ENCODE assay signal across 20 cellular contexts in the genomic region with DNA sequence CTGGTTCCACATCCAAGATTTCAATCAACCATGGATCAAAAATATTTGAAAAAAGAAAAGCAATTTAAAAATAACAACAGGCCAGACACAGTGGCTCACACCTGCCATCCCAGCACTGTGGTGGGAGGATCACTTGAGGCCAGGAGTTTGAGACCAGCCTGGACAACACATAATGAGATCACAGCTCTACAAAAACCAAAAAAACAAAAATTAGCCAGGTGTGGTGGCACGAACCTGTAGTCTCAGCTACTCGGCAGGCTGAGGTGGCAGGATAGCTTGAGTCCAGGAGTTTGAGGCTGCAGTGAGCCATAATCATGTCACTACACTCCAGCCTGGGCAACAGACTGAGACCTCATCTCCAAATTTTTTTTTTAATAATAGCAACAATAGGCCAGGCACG. TPM values are rescaled to one million over a fixed set of nuclear protein-coding genes. Genes with fewer than 3 reads are reported as not detected.
DNase-seq lines count a peak whose midpoint lies in the region; ATAC-seq, FAIRE-seq and TF ChIP-seq lines count a peak whose summit lies in the region.
"Had no signal": no experiment of that assay in that cellular context is flagged by ENCODE, and none has a peak within 500 bp of the region (broad histone marks: within the 10 kb centered on the region; RNA-seq: fewer than 3 reads in every experiment).

No MANE protein-coding gene starts in this region.

- H3K4me3 ChIP-seq in Peyer's patch = no peak overlapping the region
- H3K4me3 ChIP-seq: A549; BLaER1 treated with 17β-estradiol and CSF1 and Interleukin-3, amounts not matched to agents 10 nM and 100 nM; MG63 had no signal

- POLR2A ChIA-PET in activated naive CD8-positive, alpha-beta T cell treated with anti-CD3 and anti-CD28 coated beads, Interleukin-2, amount 10 ng/mL, durations not matched to agents 7 days and 5 days (lab: Charles Lee) = interaction anchor here (1.3 kb wide), 1 partner anchor 58 kb away, joined by 4 read pairs; the partner anchor contains the start of gene GPR55

- no peak for ATAC-seq in activated T-cell treated with anti-CD3 and anti-CD28 coated beads, Interleukin-2, amount 50 U/mL, for 72 hours (replicated peaks in 1 of 2)
- no peak for ATAC-seq in activated naive CD8-positive, alpha-beta T cell treated with anti-CD3 and anti-CD28 coated beads, Interleukin-2, amount 10 ng/mL, durations not matched to agents 7 days and 5 days (ENCODE audit: low read depth)
- no peak for ATAC-seq in stimulated activated memory B cell treated with anti-CD40 and anti-IgM and Interleukin-4, amounts not matched to agents 10 μg/mL and 1 μg/mL and 100 μg/mL, for 72 hours
- ATAC-seq in HG03342 (IDR thresholded peaks at IDR 0.05; ENCODE audit: unreplicated experiment) = no peak
- ATAC-seq: A549, PC-3 had no signal

- peaks cover under 1% of the 10 kb centered on the region for H3K27me3 Mint-ChIP-seq in activated T-cell treated with anti-CD3 and anti-CD28 coated beads, Interleukin-2, amount 50 U/mL, for 72 hours (ENCODE audit: low read depth)
- H3K27me3 Mint-ChIP-seq in activated naive CD8-positive, alpha-beta T cell treated with anti-CD3 and anti-CD28 coated beads, Interleukin-2, amount 10 ng/mL, durations not matched to agents 7 days and 5 days = no peaks in the 10 kb centered on the region
- H3K27me3 Mint-ChIP-seq in stimulated activated memory B cell treated with anti-CD40 and anti-IgM and Interleukin-4, amounts not matched to agents 10 μg/mL and 1 μg/mL and 100 μg/mL, for 72 hours = peaks cover 3% of the 10 kb centered on the region
- peaks cover 6 to 13% (median 7%) of the 10 kb centered on the region in 3 donors for H3K27me3 Mint-ChIP-seq in immature natural killer cell (ENCODE audit: low read depth in 3 of 3)

- no peak for TF ChIP-seq CTCF in Peyer's patch (IDR thresholded peaks at IDR 0.05)

- peaks cover 85% of the 10 kb centered on the region for H3K4me1 Mint-ChIP-seq in activated T-cell treated with anti-CD3 and anti-CD28 coated beads, Interleukin-2, amount 50 U/mL, for 72 hours (ENCODE audit: low read depth)
- peaks cover 65% of the 10 kb centered on the region for H3K4me1 Mint-ChIP-seq in activated naive CD8-positive, alpha-beta T cell treated with anti-CD3 and anti-CD28 coated beads, Interleukin-2, amount 10 ng/mL, durations not matched to agents 7 days and 5 days
- H3K4me1 Mint-ChIP-seq in stimulated activated memory B cell treated with anti-CD40 and anti-IgM and Interleukin-4, amounts not matched to agents 10 μg/mL and 1 μg/mL and 100 μg/mL, for 72 hours = peaks cover 62% of the 10 kb centered on the region
- H3K4me1 Mint-ChIP-seq in immature natural killer cell = peaks cover 22 to 27% of the 10 kb centered on the region in 2 donors

- H3K9me3 Mint-ChIP-seq in activated T-cell treated with anti-CD3 and anti-CD28 coated beads, Interleukin-2, amount 50 U/mL, for 72 hours = no peaks in the 10 kb centered on the region
- no peaks in the 10 kb centered on the region for H3K9me3 Mint-ChIP-seq in activated naive CD8-positive, alpha-beta T cell treated with anti-CD3 and anti-CD28 coated beads, Interleukin-2, amount 10 ng/mL, durations not matched to agents 7 days and 5 days
- H3K9me3 Mint-ChIP-seq in stimulated activated memory B cell treated with anti-CD40 and anti-IgM and Interleukin-4, amounts not matched to agents 10 μg/mL and 1 μg/mL and 100 μg/mL, for 72 hours = no peaks in the 10 kb centered on the region
- H3K9me3 Mint-ChIP-seq in immature natural killer cell = no peaks in the 10 kb centered on the region

- no peak overlapping the region for H3K27ac Mint-ChIP-seq in activated T-cell treated with anti-CD3 and anti-CD28 coated beads, Interleukin-2, amount 50 U/mL, for 72 hours
- peak overlapping the region; percentile 79 for H3K27ac Mint-ChIP-seq in activated naive CD8-positive, alpha-beta T cell treated with anti-CD3 and anti-CD28 coated beads, Interleukin-2, amount 10 ng/mL, durations not matched to agents 7 days and 5 days
- peak overlapping the region; percentile 93 for H3K27ac Mint-ChIP-seq in stimulated activated memory B cell treated with anti-CD40 and anti-IgM and Interleukin-4, amounts not matched to agents 10 μg/mL and 1 μg/mL and 100 μg/mL, for 72 hours
- no peak overlapping the region for H3K27ac Mint-ChIP-seq in immature natural killer cell

- H3K27ac ChIP-seq in Peyer's patch = no peak overlapping the region
- H3K27ac ChIP-seq: A549; BLaER1 treated with 17β-estradiol and CSF1 and Interleukin-3, amounts not matched to agents 10 nM and 100 nM had no signal

- peaks cover 3 to 6% of the 10 kb centered on the region in 2 donors for H3K36me3 Mint-ChIP-seq in activated T-cell treated with anti-CD3 and anti-CD28 coated beads, Interleukin-2, amount 50 U/mL, for 72 hours (ENCODE audit: insufficient read depth in 2 of 2)
- no peaks in the 10 kb centered on the region for H3K36me3 Mint-ChIP-seq in activated naive CD8-positive, alpha-beta T cell treated with anti-CD3 and anti-CD28 coated beads, Interleukin-2, amount 10 ng/mL, durations not matched to agents 7 days and 5 days
- no peaks in the 10 kb centered on the region for H3K36me3 Mint-ChIP-seq in stimulated activated memory B cell treated with anti-CD40 and anti-IgM and Interleukin-4, amounts not matched to agents 10 μg/mL and 1 μg/mL and 100 μg/mL, for 72 hours
- peaks cover 0 to 5% (median 0%) of the 10 kb centered on the region in 3 donors for H3K36me3 Mint-ChIP-seq in immature natural killer cell

- peaks cover 0 to 5% (median 0%) of the 10 kb centered on the region in 4 donors for H3K4me1 ChIP-seq in Peyer's patch

- H3K9me3 ChIP-seq in Peyer's patch = no peaks in the 10 kb centered on the region
- H3K9me3 ChIP-seq: A549; BLaER1 treated with 17β-estradiol and CSF1 and Interleukin-3, amounts not matched to agents 10 nM and 100 nM; MG63 had no signal

- no peaks in the 10 kb centered on the region for H3K36me3 ChIP-seq in Peyer's patch
- H3K36me3 ChIP-seq: BLaER1 treated with 17β-estradiol and CSF1 and Interleukin-3, amounts not matched to agents 10 nM and 100 nM; MG63 had no signal

- peak overlapping the region; percentile 75 to 96 for H3K4me3 Mint-ChIP-seq in activated T-cell treated with anti-CD3 and anti-CD28 coated beads, Interleukin-2, amount 50 U/mL, for 72 hours
- H3K4me3 Mint-ChIP-seq in activated naive CD8-positive, alpha-beta T cell treated with anti-CD3 and anti-CD28 coated beads, Interleukin-2, amount 10 ng/mL, durations not matched to agents 7 days and 5 days = peak overlapping the region; percentile 56
- no peak overlapping the region for H3K4me3 Mint-ChIP-seq in stimulated activated memory B cell treated with anti-CD40 and anti-IgM and Interleukin-4, amounts not matched to agents 10 μg/mL and 1 μg/mL and 100 μg/mL, for 72 hours
- no peak overlapping the region for H3K4me3 Mint-ChIP-seq in immature natural killer cell

- FAIRE-seq in GM19239 (lab: Jason Lieb, UNC) = peak; percentile 53
- FAIRE-seq: A549 had no signal

- no peak for TF ChIP-seq POLR2A in Peyer's patch (IDR thresholded peaks at IDR 0.05)

- H3K27me3 ChIP-seq in Peyer's patch = no peaks in the 10 kb centered on the region
- H3K27me3 ChIP-seq: BLaER1 treated with 17β-estradiol and CSF1 and Interleukin-3, amounts not matched to agents 10 nM and 100 nM; MG63 had no signal

- no peak for DNase-seq in activated T-cell treated with anti-CD3 and anti-CD28 coated beads, Interleukin-2, amount 50 U/mL, for 72 hours
- no peak for DNase-seq in activated T-cell treated with anti-CD3 and anti-CD28 coated beads for 4 hours
- no peak for DNase-seq in GM19239 (ENCODE audit: insufficient read length, low spot score)
- DNase-seq in activated naive CD8-positive, alpha-beta T cell treated with anti-CD3 and anti-CD28 coated beads, Interleukin-2, amount 10 ng/mL, durations not matched to agents 7 days and 5 days = no peak
- DNase-seq in immature natural killer cell = no peak
- no peak for DNase-seq in Peyer's patch
- DNase-seq: GDM1, H7, Karpas-422, MG63, NCI-H1092, NCI-H146, NCI-H510A treated with DMSO at 0.1 percent for 48 hours, NCI-H82, PC-3 had no signal

RNA-seq across cellular contexts. Expression of gene SPATA3, which starts 13.4 kb away (rescaled TPM):
- 1 to 10 TPM; 1.9 to 2.3 TPM for total RNA-seq in activated T-cell treated with anti-CD3 and anti-CD28 coated beads, Interleukin-2, amount 50 U/mL, for 72 hours
- total RNA-seq in activated naive CD8-positive, alpha-beta T cell treated with anti-CD3 and anti-CD28 coated beads, Interleukin-2, amount 10 ng/mL, durations not matched to agents 7 days and 5 days = not detected
- polyA plus RNA-seq in immature natural killer cell = not detected
- not detected for total RNA-seq in Peyer's patch
- total RNA-seq: H7, HT-29, PC-3 had no signal
- polyA plus RNA-seq: A549 had no signal

RNA-seq across cellular contexts. Expression of gene C2orf72, which starts 54.8 kb away (rescaled TPM):
- 1 to 10 TPM in 1 of 2 donors, under 1 TPM in 1; 0.84 to 1.4 TPM for total RNA-seq in activated T-cell treated with anti-CD3 and anti-CD28 coated beads, Interleukin-2, amount 50 U/mL, for 72 hours
- total RNA-seq in activated naive CD8-positive, alpha-beta T cell treated with anti-CD3 and anti-CD28 coated beads, Interleukin-2, amount 10 ng/mL, durations not matched to agents 7 days and 5 days = under 1 TPM; 0.47 to 0.48 TPM
- not detected for polyA plus RNA-seq in immature natural killer cell
- total RNA-seq in Peyer's patch = 10 to 100 TPM in 3 of 4 donors, 1 to 10 TPM in 1; 9.9 to 46.2 (median 31.8) TPM

RNA-seq across cellular contexts. Expression of gene GPR55, which starts 57.5 kb away (rescaled TPM):
- 1 to 10 TPM; 6.8 to 9.8 TPM for total RNA-seq in activated T-cell treated with anti-CD3 and anti-CD28 coated beads, Interleukin-2, amount 50 U/mL, for 72 hours
- total RNA-seq in activated naive CD8-positive, alpha-beta T cell treated with anti-CD3 and anti-CD28 coated beads, Interleukin-2, amount 10 ng/mL, durations not matched to agents 7 days and 5 days = 10 to 100 TPM; 18.8 to 21.5 TPM
- not detected for polyA plus RNA-seq in immature natural killer cell
- total RNA-seq in Peyer's patch = 1 to 10 TPM; 1.0 to 4.7 (median 3.2) TPM
- total RNA-seq: H7, HT-29 had no signal
- polyA plus RNA-seq: A549 had no signal

Comparison
In these comparisons a context has a peak if more than half of its experiments do, and no peak if none do; other contexts are left out.
1. H3K27ac Mint-ChIP-seq: peak in activated naive CD8-positive, alpha-beta T cell treated with anti-CD3 and anti-CD28 coated beads, Interleukin-2, amount 10 ng/mL, durations not matched to agents 7 days and 5 days (single experiment) and stimulated activated memory B cell treated with anti-CD40 and anti-IgM and Interleukin-4, amounts not matched to agents 10 μg/mL and 1 μg/mL and 100 μg/mL, for 72 hours (single experiment); none in activated T-cell treated with anti-CD3 and anti-CD28 coated beads, Interleukin-2, amount 50 U/mL, for 72 hours (single experiment) and immature natural killer cell (0 of 6).
2. H3K4me3 Mint-ChIP-seq: peak in activated T-cell treated with anti-CD3 and anti-CD28 coated beads, Interleukin-2, amount 50 U/mL, for 72 hours (2 of 2) and activated naive CD8-positive, alpha-beta T cell treated with anti-CD3 and anti-CD28 coated beads, Interleukin-2, amount 10 ng/mL, durations not matched to agents 7 days and 5 days (single experiment); none in stimulated activated memory B cell treated with anti-CD40 and anti-IgM and Interleukin-4, amounts not matched to agents 10 μg/mL and 1 μg/mL and 100 μg/mL, for 72 hours (single experiment) and immature natural killer cell (0 of 5).
3. RNA of gene C2orf72, which starts 54.8 kb away (total RNA-seq): 9.9 to 46.2 TPM in Peyer's patch; 0.84 to 1.4 TPM in activated T-cell treated with anti-CD3 and anti-CD28 coated beads, Interleukin-2, amount 50 U/mL, for 72 hours and 0.47 to 0.48 TPM in activated naive CD8-positive, alpha-beta T cell treated with anti-CD3 and anti-CD28 coated beads, Interleukin-2, amount 10 ng/mL, durations not matched to agents 7 days and 5 days; every median in the first group is over 4 times any median in the second.